ENCODE assay signal across 18 cellular contexts in genomic region chr2:222494104-222494739, GRCh38.
DNase-seq lines count a peak whose midpoint lies in the region; ATAC-seq and TF ChIP-seq lines count a peak whose summit lies in the region.
"Had no signal": no experiment of that assay in that cellular context is flagged by ENCODE, and none has a peak within 500 bp of the region (broad histone marks: within the 10 kb centered on the region; RNA-seq: fewer than 3 reads in every experiment).

No MANE protein-coding gene starts in this region.

- ATAC-seq in left ventricle myocardium superior: peak; percentile 85
- ATAC-seq in mucosa of descending colon: peak; percentile 16
- no peak for ATAC-seq in GM18909 (IDR thresholded peaks at IDR 0.05; ENCODE audit: poor library complexity, unreplicated experiment)

- intact Hi-C loops in left ventricle myocardium superior (cut with micrococcal nuclease): no loop called here
- intact Hi-C loops in mucosa of descending colon (cut with DNase I, micrococcal nuclease): no loop called here
- intact Hi-C loops in uterus (cut with DNase I; ENCODE audit: low total_unique reads): no loop called here
- intact Hi-C loops in dorsolateral prefrontal cortex (cut with DNase I): no loop called here

- no peaks in the 10 kb centered on the region for H3K9me3 ChIP-seq in mucosa of descending colon
- no peaks in the 10 kb centered on the region for H3K9me3 ChIP-seq in uterus

- H3K4me3 ChIP-seq in fibroblast of pulmonary artery (replicated peaks; ENCODE audit: low read depth, low read length) (no peak overlapping the region), mucosa of descending colon (no peak overlapping the region), uterus (no peak overlapping the region), dorsolateral prefrontal cortex (no peak overlapping the region)

- TF ChIP-seq CTCF in fibroblast of pulmonary artery (IDR thresholded peaks at IDR 0.05; ENCODE audit: low read length, missing control alignments): no peak
- no peak for TF ChIP-seq CTCF in mucosa of descending colon (IDR thresholded peaks at IDR 0.05)
- TF ChIP-seq CTCF in uterus (IDR thresholded peaks at IDR 0.05): no peak
- no peak for TF ChIP-seq CTCF in dorsolateral prefrontal cortex (IDR thresholded peaks at IDR 0.05 in 54 of 56, conservative IDR thresholded peaks at IDR 0.05 in 2 of 56; ENCODE audit: low read depth in 1 of 56, partially characterized antibody in 56 of 56)

- peak; percentile 69 for DNase-seq in fibroblast of pulmonary artery (ENCODE audit: low read depth)
- peak; percentile 38 for DNase-seq in left ventricle myocardium superior
- DNase-seq in mucosa of descending colon: no peak
- peak; percentile 42 to 51 for DNase-seq in uterus
- DNase-seq in dorsolateral prefrontal cortex: no peak
- DNase-seq in NCI-H2227 treated with DMSO at 0.1 percent for 48 hours (lab: John Stamatoyannopoulos, UW): no peak
- DNase-seq: ACHN; C1 segment of cervical spinal cord; CD8-positive, alpha-beta memory T cell; DMS79; MV-4-11; NCI-H1694 treated with DMSO at 0.1 percent for 48 hours; NCI-H2107; NCI-H510A treated with DMSO at 0.1 percent for 48 hours; NCI-H774; SHP77 had no signal

- H3K27me3 ChIP-seq in uterus: no peaks in the 10 kb centered on the region
- no peaks in the 10 kb centered on the region for H3K27me3 ChIP-seq in dorsolateral prefrontal cortex

- H3K36me3 ChIP-seq in mucosa of descending colon (ENCODE audit: low read depth) (no peaks in the 10 kb centered on the region), uterus (no peaks in the 10 kb centered on the region)

- TF ChIP-seq POLR2A in uterus (IDR thresholded peaks at IDR 0.05): no peak

- no peaks in the 10 kb centered on the region for H3K4me1 ChIP-seq in mucosa of descending colon (ENCODE audit: low read depth)
- H3K4me1 ChIP-seq in uterus: peaks cover 4 to 14% of the 10 kb centered on the region in 2 donors

- H3K27ac ChIP-seq in uterus: peak overlapping the region; percentile 56 to 74
- H3K27ac ChIP-seq in dorsolateral prefrontal cortex: no peak overlapping the region
- H3K27ac ChIP-seq: KMS-11 had no signal

Comparison
In these comparisons a context has a peak if more than half of its experiments do, and no peak if none do; other contexts are left out.
1. DNase-seq: peak in fibroblast of pulmonary artery (single experiment), left ventricle myocardium superior (single experiment) and uterus (2 of 2); none in mucosa of descending colon (0 of 3), dorsolateral prefrontal cortex (0 of 10) and NCI-H2227 treated with DMSO at 0.1 percent for 48 hours (single experiment).
2. H3K27ac ChIP-seq: peak in uterus (2 of 2); none in dorsolateral prefrontal cortex (0 of 59).